In genomic region chr2:120312076-120312475, GRCh38 we compare ENCODE assay signal across 1 cellular context.
TF ChIP-seq lines count a peak whose summit lies in the region.

No MANE protein-coding gene starts in this region.

TF ChIP-seq in WTC11, 78 proteins besides CTCF, POLR2A, EP300 and RAD21 (continued from another document):
- TF ChIP-seq ZNF532 (CRISPR knock-in tag; IDR thresholded peaks at IDR 0.05; ENCODE audit: borderline replicate concordance) (no peak), GTF2I (CRISPR knock-in tag; conservative IDR thresholded peaks at IDR 0.05) (no peak), ZSCAN18 (CRISPR knock-in tag; IDR thresholded peaks at IDR 0.05) (no peak), E2F5 (CRISPR knock-in tag; IDR thresholded peaks at IDR 0.05) (no peak), ESRRA (CRISPR knock-in tag; IDR thresholded peaks at IDR 0.05; ENCODE audit: borderline replicate concordance) (no peak)
